Comparison of ENCODE assay signal across 1 cellular context in the genomic region with DNA sequence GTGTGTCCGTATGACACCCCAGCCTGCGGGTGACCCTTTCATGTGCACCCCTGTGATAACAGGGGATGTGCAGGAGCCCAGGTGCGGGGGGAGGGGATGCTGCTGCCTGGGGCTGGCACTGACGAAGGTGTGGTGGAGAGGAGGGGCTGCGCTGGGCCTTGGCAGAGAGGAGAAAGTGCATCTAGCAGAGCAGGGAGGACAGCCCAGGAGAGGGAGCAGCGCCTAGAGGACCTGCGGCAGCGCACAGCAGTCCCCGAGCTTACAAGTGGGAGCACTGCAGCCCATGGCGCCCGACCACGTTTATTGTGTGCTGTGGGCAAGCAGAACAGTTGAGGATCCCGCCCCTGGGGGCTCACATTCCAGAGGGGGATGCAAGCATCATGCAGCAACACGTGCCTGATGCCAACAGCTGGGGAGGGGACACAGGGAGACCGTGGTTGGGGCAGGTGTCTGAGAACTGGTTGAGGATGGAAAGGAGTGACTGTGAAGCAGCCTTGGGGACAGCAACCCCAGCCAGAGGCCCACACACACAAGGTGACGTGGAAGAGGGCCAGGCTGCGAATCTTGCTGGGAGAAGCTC.
TF ChIP-seq lines count a peak whose summit lies in the region.

No MANE protein-coding gene starts in this region.

TF ChIP-seq in H1, 55 proteins besides CTCF, POLR2A, EP300 and RAD21:
- TF ChIP-seq TAF1 (IDR thresholded peaks at IDR 0.05; ENCODE audit: low read depth, low read length) = no peak
- TF ChIP-seq, protein P1, sequence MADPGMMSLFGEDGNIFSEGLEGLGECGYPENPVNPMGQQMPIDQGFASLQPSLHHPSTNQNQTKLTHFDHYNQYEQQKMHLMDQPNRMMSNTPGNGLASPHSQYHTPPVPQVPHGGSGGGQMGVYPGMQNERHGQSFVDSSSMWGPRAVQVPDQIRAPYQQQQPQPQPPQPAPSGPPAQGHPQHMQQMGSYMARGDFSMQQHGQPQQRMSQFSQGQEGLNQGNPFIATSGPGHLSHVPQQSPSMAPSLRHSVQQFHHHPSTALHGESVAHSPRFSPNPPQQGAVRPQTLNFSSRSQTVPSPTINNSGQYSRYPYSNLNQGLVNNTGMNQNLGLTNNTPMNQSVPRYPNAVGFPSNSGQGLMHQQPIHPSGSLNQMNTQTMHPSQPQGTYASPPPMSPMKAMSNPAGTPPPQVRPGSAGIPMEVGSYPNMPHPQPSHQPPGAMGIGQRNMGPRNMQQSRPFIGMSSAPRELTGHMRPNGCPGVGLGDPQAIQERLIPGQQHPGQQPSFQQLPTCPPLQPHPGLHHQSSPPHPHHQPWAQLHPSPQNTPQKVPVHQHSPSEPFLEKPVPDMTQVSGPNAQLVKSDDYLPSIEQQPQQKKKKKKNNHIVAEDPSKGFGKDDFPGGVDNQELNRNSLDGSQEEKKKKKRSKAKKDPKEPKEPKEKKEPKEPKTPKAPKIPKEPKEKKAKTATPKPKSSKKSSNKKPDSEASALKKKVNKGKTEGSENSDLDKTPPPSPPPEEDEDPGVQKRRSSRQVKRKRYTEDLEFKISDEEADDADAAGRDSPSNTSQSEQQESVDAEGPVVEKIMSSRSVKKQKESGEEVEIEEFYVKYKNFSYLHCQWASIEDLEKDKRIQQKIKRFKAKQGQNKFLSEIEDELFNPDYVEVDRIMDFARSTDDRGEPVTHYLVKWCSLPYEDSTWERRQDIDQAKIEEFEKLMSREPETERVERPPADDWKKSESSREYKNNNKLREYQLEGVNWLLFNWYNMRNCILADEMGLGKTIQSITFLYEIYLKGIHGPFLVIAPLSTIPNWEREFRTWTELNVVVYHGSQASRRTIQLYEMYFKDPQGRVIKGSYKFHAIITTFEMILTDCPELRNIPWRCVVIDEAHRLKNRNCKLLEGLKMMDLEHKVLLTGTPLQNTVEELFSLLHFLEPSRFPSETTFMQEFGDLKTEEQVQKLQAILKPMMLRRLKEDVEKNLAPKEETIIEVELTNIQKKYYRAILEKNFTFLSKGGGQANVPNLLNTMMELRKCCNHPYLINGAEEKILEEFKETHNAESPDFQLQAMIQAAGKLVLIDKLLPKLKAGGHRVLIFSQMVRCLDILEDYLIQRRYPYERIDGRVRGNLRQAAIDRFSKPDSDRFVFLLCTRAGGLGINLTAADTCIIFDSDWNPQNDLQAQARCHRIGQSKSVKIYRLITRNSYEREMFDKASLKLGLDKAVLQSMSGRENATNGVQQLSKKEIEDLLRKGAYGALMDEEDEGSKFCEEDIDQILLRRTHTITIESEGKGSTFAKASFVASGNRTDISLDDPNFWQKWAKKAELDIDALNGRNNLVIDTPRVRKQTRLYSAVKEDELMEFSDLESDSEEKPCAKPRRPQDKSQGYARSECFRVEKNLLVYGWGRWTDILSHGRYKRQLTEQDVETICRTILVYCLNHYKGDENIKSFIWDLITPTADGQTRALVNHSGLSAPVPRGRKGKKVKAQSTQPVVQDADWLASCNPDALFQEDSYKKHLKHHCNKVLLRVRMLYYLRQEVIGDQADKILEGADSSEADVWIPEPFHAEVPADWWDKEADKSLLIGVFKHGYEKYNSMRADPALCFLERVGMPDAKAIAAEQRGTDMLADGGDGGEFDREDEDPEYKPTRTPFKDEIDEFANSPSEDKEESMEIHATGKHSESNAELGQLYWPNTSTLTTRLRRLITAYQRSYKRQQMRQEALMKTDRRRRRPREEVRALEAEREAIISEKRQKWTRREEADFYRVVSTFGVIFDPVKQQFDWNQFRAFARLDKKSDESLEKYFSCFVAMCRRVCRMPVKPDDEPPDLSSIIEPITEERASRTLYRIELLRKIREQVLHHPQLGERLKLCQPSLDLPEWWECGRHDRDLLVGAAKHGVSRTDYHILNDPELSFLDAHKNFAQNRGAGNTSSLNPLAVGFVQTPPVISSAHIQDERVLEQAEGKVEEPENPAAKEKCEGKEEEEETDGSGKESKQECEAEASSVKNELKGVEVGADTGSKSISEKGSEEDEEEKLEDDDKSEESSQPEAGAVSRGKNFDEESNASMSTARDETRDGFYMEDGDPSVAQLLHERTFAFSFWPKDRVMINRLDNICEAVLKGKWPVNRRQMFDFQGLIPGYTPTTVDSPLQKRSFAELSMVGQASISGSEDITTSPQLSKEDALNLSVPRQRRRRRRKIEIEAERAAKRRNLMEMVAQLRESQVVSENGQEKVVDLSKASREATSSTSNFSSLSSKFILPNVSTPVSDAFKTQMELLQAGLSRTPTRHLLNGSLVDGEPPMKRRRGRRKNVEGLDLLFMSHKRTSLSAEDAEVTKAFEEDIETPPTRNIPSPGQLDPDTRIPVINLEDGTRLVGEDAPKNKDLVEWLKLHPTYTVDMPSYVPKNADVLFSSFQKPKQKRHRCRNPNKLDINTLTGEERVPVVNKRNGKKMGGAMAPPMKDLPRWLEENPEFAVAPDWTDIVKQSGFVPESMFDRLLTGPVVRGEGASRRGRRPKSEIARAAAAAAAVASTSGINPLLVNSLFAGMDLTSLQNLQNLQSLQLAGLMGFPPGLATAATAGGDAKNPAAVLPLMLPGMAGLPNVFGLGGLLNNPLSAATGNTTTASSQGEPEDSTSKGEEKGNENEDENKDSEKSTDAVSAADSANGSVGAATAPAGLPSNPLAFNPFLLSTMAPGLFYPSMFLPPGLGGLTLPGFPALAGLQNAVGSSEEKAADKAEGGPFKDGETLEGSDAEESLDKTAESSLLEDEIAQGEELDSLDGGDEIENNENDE (IDR thresholded peaks at IDR 0.05; ENCODE audit: insufficient replicate concordance, low read length) = no peak
- no peak for TF ChIP-seq KDM4A (IDR thresholded peaks at IDR 0.05; ENCODE audit: low read depth, low read length, severe bottlenecking)
- TF ChIP-seq RFX5 (IDR thresholded peaks at IDR 0.05; ENCODE audit: borderline replicate concordance, low read depth, low read length) = no peak
- no peak for TF ChIP-seq BCL11A (IDR thresholded peaks at IDR 0.05; ENCODE audit: low read depth in 2 of 2, low read length in 2 of 2)
- no peak for TF ChIP-seq KDM5A (IDR thresholded peaks at IDR 0.05; ENCODE audit: low read length)
- TF ChIP-seq BRCA1 (IDR thresholded peaks at IDR 0.05; ENCODE audit: low read depth, low read length) = no peak
- TF ChIP-seq PHF8 (conservative IDR thresholded peaks at IDR 0.05; ENCODE audit: low read depth, low read length) = no peak
- TF ChIP-seq SIRT6 (IDR thresholded peaks at IDR 0.05; ENCODE audit: low read length) = no peak
- no peak for TF ChIP-seq SP4 (IDR thresholded peaks at IDR 0.05; ENCODE audit: low read length)
- no peak for TF ChIP-seq SP1 (IDR thresholded peaks at IDR 0.05; ENCODE audit: low read depth, low read length)
- no peak for TF ChIP-seq TBP (IDR thresholded peaks at IDR 0.05; ENCODE audit: low read depth, low read length)
- TF ChIP-seq CBX8 (IDR thresholded peaks at IDR 0.05; ENCODE audit: borderline replicate concordance, low read depth, low read length) = no peak
- TF ChIP-seq YY1 (IDR thresholded peaks at IDR 0.05; ENCODE audit: low read depth, low read length) = no peak
- no peak for TF ChIP-seq SAP30 (IDR thresholded peaks at IDR 0.05; ENCODE audit: insufficient read depth, insufficient replicate concordance, low read length)
- TF ChIP-seq HDAC2 (IDR thresholded peaks at IDR 0.05; ENCODE audit: borderline replicate concordance in 1 of 2, low read depth in 2 of 2, low read length in 2 of 2) = no peak
- TF ChIP-seq TEAD4 (IDR thresholded peaks at IDR 0.05; ENCODE audit: low read depth, low read length) = no peak
- TF ChIP-seq GTF2F1 (IDR thresholded peaks at IDR 0.05; ENCODE audit: borderline replicate concordance, low read depth, low read length) = no peak
- no peak for TF ChIP-seq GABPA (IDR thresholded peaks at IDR 0.05; ENCODE audit: borderline replicate concordance, insufficient read depth, low read length)
